In genomic region chr18:75253043-75253442, GRCh38 we compare ENCODE assay signal across 22 cellular contexts. TPM values are rescaled to one million over a fixed set of nuclear protein-coding genes. Genes with fewer than 3 reads are reported as not detected.
DNase-seq lines count a peak whose midpoint lies in the region; ATAC-seq, FAIRE-seq and TF ChIP-seq lines count a peak whose summit lies in the region.
"Had no signal": no experiment of that assay in that cellular context is flagged by ENCODE, and none has a peak within 500 bp of the region (broad histone marks: within the 10 kb centered on the region; RNA-seq: fewer than 3 reads in every experiment).

No MANE protein-coding gene starts in this region.

- H3K27me3 ChIP-seq in liver (ENCODE audit: control insufficient read depth in 4 of 4, insufficient read depth in 4 of 4, low read length in 3 of 4) (no peaks in the 10 kb centered on the region), HepG2 (ENCODE audit: control insufficient read depth in 1 of 2, insufficient read depth in 2 of 2, low read length in 2 of 2) (no peaks in the 10 kb centered on the region), vagina (no peaks in the 10 kb centered on the region)

- H3K36me3 Mint-ChIP-seq in naive thymus-derived CD8-positive, alpha-beta T cell, result no peaks in the 10 kb centered on the region
- no peaks in the 10 kb centered on the region for H3K36me3 Mint-ChIP-seq in type B pancreatic cell
- H3K36me3 Mint-ChIP-seq: CD4-positive, CD25-positive, alpha-beta regulatory T cell; stimulated activated effector memory CD8-positive, alpha-beta T cell treated with anti-CD3 and anti-CD28 coated beads, Interleukin-12 subunit alpha, Interleukin-12 subunit beta, amount 100 ng/mL, for 72 hours; T-cell had no signal

- POLR2A ChIA-PET in HepG2 (lab: Yijun Ruan, JAX), result no interaction called here
- POLR2A ChIA-PET in naive thymus-derived CD8-positive, alpha-beta T cell (lab: Charles Lee), result no interaction called here

- peaks cover 30 to 79% (median 71%) of the 10 kb centered on the region in 4 donors for H3K4me1 Mint-ChIP-seq in naive thymus-derived CD8-positive, alpha-beta T cell
- peaks cover 43% of the 10 kb centered on the region for H3K4me1 Mint-ChIP-seq in type B pancreatic cell (ENCODE audit: unreplicated experiment)

- H3K27ac ChIP-seq in liver (ENCODE audit: low read depth in 1 of 2, low read length in 2 of 2), result peak overlapping the region in 1 of 2 donors; percentile 36
- H3K27ac ChIP-seq in HepG2 (ENCODE audit: extremely low read length, insufficient read depth, low read length), result no peak overlapping the region
- no peak overlapping the region for H3K27ac ChIP-seq in vagina

- H2AFZ ChIP-seq in HepG2 (ENCODE audit: low read length), result no peak overlapping the region

- in situ Hi-C loops in HepG2 (cut with HindIII; ENCODE audit: extremely low pct_ligation_motif_present, low pct_unique_long_range_greater_than_20kb), result no loop called here

- TF ChIP-seq CTCF in liver (IDR thresholded peaks at IDR 0.05; ENCODE audit: low read depth, low read length, missing input control) (no peak), HepG2 (CRISPR knock-in tag; IDR thresholded peaks at IDR 0.05) (no peak), type B pancreatic cell (conservative IDR thresholded peaks at IDR 0.05) (no peak), vagina (IDR thresholded peaks at IDR 0.05) (no peak)

- 32% methylated on average over 1 of the region's 1 CpG for WGBS in liver
- 85% methylated on average over 1 of the region's 1 CpG for WGBS in HepG2 (ENCODE audit: low lambda C conversion rate)

- CTCF ChIA-PET in HepG2 (lab: Yijun Ruan, JAX; ENCODE audit: low intra/inter-chr PET ratio, low total read pairs), result no interaction called here

- DNase-seq in HepG2 (ENCODE audit: low spot score), result no peak
- no peak for DNase-seq in naive thymus-derived CD8-positive, alpha-beta T cell
- no peak for DNase-seq in type B pancreatic cell (ENCODE audit: extremely low spot score, unreplicated experiment)
- no peak for DNase-seq in activated gamma-delta T cell treated with Interleukin-2 at 50 U/mL for 16 hours
- DNase-seq in activated CD4-positive, alpha-beta T cell treated with anti-CD3 and anti-CD28 coated beads, Interleukin-2, amount 50 U/mL, for 4 hours, result no peak
- no peak for DNase-seq in vagina (ENCODE audit: extremely low spot score in 2 of 2)
- DNase-seq: activated naive CD8-positive, alpha-beta T cell treated with anti-CD3 and anti-CD28 coated beads, Interleukin-2, amount 50 U/mL, for 24 hours; CD4-positive, CD25-positive, alpha-beta regulatory T cell; dermis blood vessel endothelial cell; DMS153; GDM1; left cardiac atrium; NCI-H1694 treated with DMSO at 0.1 percent for 48 hours; NCI-H774; SIG-M5; T-cell had no signal

- ATAC-seq in HepG2, result no peak
- ATAC-seq in naive thymus-derived CD8-positive, alpha-beta T cell, result no peak
- ATAC-seq: activated naive CD8-positive, alpha-beta T cell treated with anti-CD3 and anti-CD28 coated beads, Interleukin-2, amount 50 U/mL, for 24 hours; K562; stimulated activated effector memory CD8-positive, alpha-beta T cell treated with anti-CD3 and anti-CD28 coated beads, Interleukin-12 subunit alpha, Interleukin-12 subunit beta, amount 100 ng/mL, for 72 hours; T-cell had no signal

- no peak for FAIRE-seq in HepG2 (lab: Jason Lieb, UNC)
- peak; percentile 4 for FAIRE-seq in endometrium (lab: Jason Lieb, UNC)
- FAIRE-seq: bronchial epithelial cell, frontal cortex, K562 had no signal

- peaks cover 5% of the 10 kb centered on the region for H3K79me2 ChIP-seq in HepG2 (ENCODE audit: insufficient read depth, low read length)

- TF ChIP-seq RAD21 in liver (IDR thresholded peaks at IDR 0.05) (peak in 1 of 2 donors; percentile 38), HepG2 (CRISPR knock-in tag; IDR thresholded peaks at IDR 0.05) (no peak)

- intact Hi-C loops in HepG2 (cut with micrococcal nuclease; ENCODE audit: unreplicated experiment) (no loop called here), vagina (cut with DNase I) (loop anchor here (5.0 kb wide), 1 partner anchor 41 kb away; the partner anchor contains the start of gene TSHZ1)

- H3K9me3 ChIP-seq in liver (ENCODE audit: control insufficient read depth in 4 of 4, low read length in 3 of 4), result no peaks in the 10 kb centered on the region
- no peaks in the 10 kb centered on the region for H3K9me3 ChIP-seq in HepG2 (ENCODE audit: low read length)
- H3K9me3 ChIP-seq in vagina, result no peaks in the 10 kb centered on the region

- H3K4me3 ChIP-seq in liver (ENCODE audit: low read depth in 1 of 3, low read length in 3 of 3) (no peak overlapping the region), HepG2 (replicated peaks in 1 of 3; ENCODE audit: insufficient read depth in 1 of 3, low read depth in 2 of 3, low read length in 3 of 3) (no peak overlapping the region), vagina (no peak overlapping the region)
- H3K4me3 ChIP-seq: K562 had no signal

- BruUV-seq in HepG2 (replicated peaks; lab: Mats Ljungman, UMichigan), result no TSS peak

- H3K4me3 Mint-ChIP-seq in naive thymus-derived CD8-positive, alpha-beta T cell, result peak overlapping the region in 1 of 10 donors; percentile 11
- H3K4me3 Mint-ChIP-seq in type B pancreatic cell, result peak overlapping the region; percentile 0
- H3K4me3 Mint-ChIP-seq: activated naive CD8-positive, alpha-beta T cell treated with anti-CD3 and anti-CD28 coated beads, Interleukin-2, amount 50 U/mL, for 24 hours; CD4-positive, CD25-positive, alpha-beta regulatory T cell; stimulated activated effector memory CD8-positive, alpha-beta T cell treated with anti-CD3 and anti-CD28 coated beads, Interleukin-12 subunit alpha, Interleukin-12 subunit beta, amount 100 ng/mL, for 72 hours; T-cell had no signal

- H3K9ac ChIP-seq in liver (ENCODE audit: low read depth in 1 of 2, low read length in 2 of 2), result no peak overlapping the region
- H3K9ac ChIP-seq in HepG2 (ENCODE audit: insufficient read depth, low read depth, low read length), result no peak overlapping the region

- TF ChIP-seq EP300 in HepG2 (IDR thresholded peaks at IDR 0.05; ENCODE audit: low read depth in 2 of 2, low read length in 2 of 2) (no peak), HepG2 (CRISPR knock-in tag; IDR thresholded peaks at IDR 0.05; ENCODE audit: borderline replicate concordance) (no peak)

- peak overlapping the region in 6 of 10 donors; percentile 17 to 69 (median 38) for H3K27ac Mint-ChIP-seq in naive thymus-derived CD8-positive, alpha-beta T cell
- H3K27ac Mint-ChIP-seq in type B pancreatic cell, result no peak overlapping the region
- H3K27ac Mint-ChIP-seq: activated naive CD8-positive, alpha-beta T cell treated with anti-CD3 and anti-CD28 coated beads, Interleukin-2, amount 50 U/mL, for 24 hours; stimulated activated effector memory CD8-positive, alpha-beta T cell treated with anti-CD3 and anti-CD28 coated beads, Interleukin-12 subunit alpha, Interleukin-12 subunit beta, amount 100 ng/mL, for 72 hours had no signal

- H3K27me3 Mint-ChIP-seq in naive thymus-derived CD8-positive, alpha-beta T cell, result no peaks in the 10 kb centered on the region
- no peaks in the 10 kb centered on the region for H3K27me3 Mint-ChIP-seq in type B pancreatic cell
- H3K27me3 Mint-ChIP-seq: activated naive CD8-positive, alpha-beta T cell treated with anti-CD3 and anti-CD28 coated beads, Interleukin-2, amount 50 U/mL, for 24 hours; CD4-positive, CD25-positive, alpha-beta regulatory T cell; T-cell had no signal

- H3K36me3 ChIP-seq in liver (ENCODE audit: control insufficient read depth in 4 of 4, insufficient read depth in 3 of 4, low read depth in 1 of 4, low read length in 3 of 4) (no peaks in the 10 kb centered on the region), HepG2 (replicated peaks in 1 of 2; ENCODE audit: control insufficient read depth in 1 of 2, insufficient read depth in 2 of 2, low read length in 2 of 2) (no peaks in the 10 kb centered on the region), vagina (no peaks in the 10 kb centered on the region)

- H3K4me2 ChIP-seq in HepG2 (ENCODE audit: low read depth, low read length), result no peak overlapping the region

- H3K4me1 ChIP-seq in liver (ENCODE audit: control insufficient read depth in 4 of 4, insufficient read depth in 4 of 4, low read length in 3 of 4), result peaks cover 3 to 54% (median 24%) of the 10 kb centered on the region in 4 donors
- H3K4me1 ChIP-seq in HepG2 (ENCODE audit: insufficient read depth, low read length), result peaks cover 17% of the 10 kb centered on the region
- H3K4me1 ChIP-seq in vagina, result peaks cover 70% of the 10 kb centered on the region

- H3K9me3 Mint-ChIP-seq in naive thymus-derived CD8-positive, alpha-beta T cell, result no peaks in the 10 kb centered on the region
- H3K9me3 Mint-ChIP-seq in type B pancreatic cell, result no peaks in the 10 kb centered on the region
- H3K9me3 Mint-ChIP-seq: activated naive CD8-positive, alpha-beta T cell treated with anti-CD3 and anti-CD28 coated beads, Interleukin-2, amount 50 U/mL, for 24 hours; CD4-positive, CD25-positive, alpha-beta regulatory T cell; stimulated activated effector memory CD8-positive, alpha-beta T cell treated with anti-CD3 and anti-CD28 coated beads, Interleukin-12 subunit alpha, Interleukin-12 subunit beta, amount 100 ng/mL, for 72 hours had no signal

- TF ChIP-seq POLR2A in HepG2 (IDR thresholded peaks at IDR 0.05; ENCODE audit: insufficient read depth in 1 of 2, low read depth in 2 of 2, low read length in 2 of 2) (no peak), vagina (IDR thresholded peaks at IDR 0.05) (no peak)

- H4K20me1 ChIP-seq in HepG2 (ENCODE audit: insufficient read depth, low read length), result no peaks in the 10 kb centered on the region

RNA-seq across cellular contexts. Expression of gene TSHZ1, which starts 42.4 kb away (rescaled TPM):
- total RNA-seq in liver (1 to 10 TPM; 4.2 to 6.6 TPM), HepG2 (2016; rRNA removed; fragmentation: Illumina TruSeq; extraction: Trizol) (2.5 and 2.6 TPM in 2 replicates), type B pancreatic cell (ENCODE audit: low replicate concordance) (21.8 and 79.9 TPM in 2 replicates), vagina (23.3 TPM)
- polyA plus RNA-seq in liver (1 to 10 TPM; 5.6 TPM), HepG2 (2011; rRNA removed) (2.4 and 2.7 TPM in 2 replicates)
- 0.20 and 0.35 TPM in 2 replicates for total RNA-seq in HepG2 (2016; cell fraction: cytosol; rRNA removed; fragmentation: Illumina TruSeq; extraction: Trizol; ENCODE audit: low read depth)
- 2.1 and 2.4 TPM in 2 replicates for total RNA-seq in HepG2 (2016; cell fraction: insoluble cytoplasmic fraction; rRNA removed; fragmentation: Illumina TruSeq; extraction: Trizol)
- total RNA-seq in HepG2 (2016; cell fraction: membrane; rRNA removed; fragmentation: Illumina TruSeq; extraction: Trizol), result 1.5 and 1.6 TPM in 2 replicates
- 2.9 and 3.6 TPM in 2 replicates for total RNA-seq in HepG2 (2016; cell fraction: nucleus; rRNA removed; fragmentation: Illumina TruSeq; extraction: Trizol)
- polyA plus RNA-seq in HepG2 (2011; cell fraction: cytosol; rRNA removed), result 1.7 and 1.8 TPM in 2 replicates
- polyA plus RNA-seq in HepG2 (2011; cell fraction: nucleus; rRNA removed), result 3.2 and 3.4 TPM in 2 replicates
- polyA plus RNA-seq in HepG2 (2012), result 4.3 and 4.7 TPM in 2 replicates
- 0.17 and 0.18 TPM in 2 replicates for polyA plus RNA-seq in HepG2 (2016; cell fraction: cytosol; fragmentation: Illumina TruSeq; extraction: Trizol; ENCODE audit: low read depth)
- polyA plus RNA-seq in HepG2 (2016; cell fraction: insoluble cytoplasmic fraction; fragmentation: Illumina TruSeq; extraction: Trizol; ENCODE audit: low read depth), result 2.9 and 3.5 TPM in 2 replicates
- 0.81 and 1.0 TPM in 2 replicates for polyA plus RNA-seq in HepG2 (2016; cell fraction: membrane; fragmentation: Illumina TruSeq; extraction: Trizol; ENCODE audit: low read depth)
- 3.8 and 3.9 TPM in 2 replicates for polyA plus RNA-seq in HepG2 (2016; cell fraction: nucleus; fragmentation: Illumina TruSeq; extraction: Trizol; ENCODE audit: insufficient read depth, low read depth)
- 4.9 and 6.5 TPM in 2 replicates for polyA minus RNA-seq in HepG2 (2011; rRNA and poly(A)+ RNA removed; ENCODE audit: low replicate concordance)
- polyA minus RNA-seq in HepG2 (2011; cell fraction: cytosol; rRNA and poly(A)+ RNA removed), result 4.2 and 4.7 TPM in 2 replicates
- polyA minus RNA-seq in HepG2 (2011; cell fraction: nucleus; rRNA and poly(A)+ RNA removed), result 4.4 and 4.8 TPM in 2 replicates
- 10 to 100 TPM; 32.8 to 33.6 TPM for total RNA-seq in naive thymus-derived CD8-positive, alpha-beta T cell
- 1 to 10 TPM; 2.8 to 7.1 (median 3.7) TPM for polyA plus RNA-seq in naive thymus-derived CD8-positive, alpha-beta T cell

RNA-seq across cellular contexts. Expression of gene PTGR3, which starts 44.1 kb away (rescaled TPM):
- 10 to 100 TPM in 1 of 2 donors, 1 to 10 TPM in 1; 6.8 to 14.2 TPM for total RNA-seq in liver
- 10 to 100 TPM in 1 of 2 donors, 1 to 10 TPM in 1; 8.5 to 18.7 TPM for polyA plus RNA-seq in liver
- total RNA-seq in HepG2 (2016; rRNA removed; fragmentation: Illumina TruSeq; extraction: Trizol), result 11.5 and 13.3 TPM in 2 replicates
- 3.0 and 3.5 TPM in 2 replicates for total RNA-seq in HepG2 (2016; cell fraction: cytosol; rRNA removed; fragmentation: Illumina TruSeq; extraction: Trizol; ENCODE audit: low read depth)
- 12.0 and 13.7 TPM in 2 replicates for total RNA-seq in HepG2 (2016; cell fraction: insoluble cytoplasmic fraction; rRNA removed; fragmentation: Illumina TruSeq; extraction: Trizol)
- total RNA-seq in HepG2 (2016; cell fraction: membrane; rRNA removed; fragmentation: Illumina TruSeq; extraction: Trizol), result 9.5 and 11.7 TPM in 2 replicates
- total RNA-seq in HepG2 (2016; cell fraction: nucleus; rRNA removed; fragmentation: Illumina TruSeq; extraction: Trizol), result 6.0 and 7.5 TPM in 2 replicates
- 23.5 and 25.3 TPM in 2 replicates for polyA plus RNA-seq in HepG2 (2011; rRNA removed)
- polyA plus RNA-seq in HepG2 (2011; cell fraction: cytosol; rRNA removed), result 17.8 and 19.5 TPM in 2 replicates
- polyA plus RNA-seq in HepG2 (2011; cell fraction: nucleus; rRNA removed), result 21.7 and 25.8 TPM in 2 replicates
- polyA plus RNA-seq in HepG2 (2012), result 16.2 and 18.2 TPM in 2 replicates
- polyA plus RNA-seq in HepG2 (2016; cell fraction: cytosol; fragmentation: Illumina TruSeq; extraction: Trizol; ENCODE audit: low read depth), result 5.8 and 8.4 TPM in 2 replicates
- polyA plus RNA-seq in HepG2 (2016; cell fraction: insoluble cytoplasmic fraction; fragmentation: Illumina TruSeq; extraction: Trizol; ENCODE audit: low read depth), result 18.6 and 22.2 TPM in 2 replicates
- 12.0 and 13.4 TPM in 2 replicates for polyA plus RNA-seq in HepG2 (2016; cell fraction: membrane; fragmentation: Illumina TruSeq; extraction: Trizol; ENCODE audit: low read depth)
- 11.7 and 16.0 TPM in 2 replicates for polyA plus RNA-seq in HepG2 (2016; cell fraction: nucleus; fragmentation: Illumina TruSeq; extraction: Trizol; ENCODE audit: insufficient read depth, low read depth)
- 91.8 and 99.6 TPM in 2 replicates for polyA minus RNA-seq in HepG2 (2011; rRNA and poly(A)+ RNA removed; ENCODE audit: low replicate concordance)
- polyA minus RNA-seq in HepG2 (2011; cell fraction: cytosol; rRNA and poly(A)+ RNA removed), result 14.5 and 19.7 TPM in 2 replicates
- polyA minus RNA-seq in HepG2 (2011; cell fraction: nucleus; rRNA and poly(A)+ RNA removed), result 23.2 and 33.2 TPM in 2 replicates
- 10 to 100 TPM; 34.7 to 35.1 TPM for total RNA-seq in naive thymus-derived CD8-positive, alpha-beta T cell
- 10 to 100 TPM; 14.7 to 28.5 (median 19.6) TPM for polyA plus RNA-seq in naive thymus-derived CD8-positive, alpha-beta T cell
- 25.4 and 86.7 TPM in 2 replicates for total RNA-seq in type B pancreatic cell (ENCODE audit: low replicate concordance)
- 16.0 TPM for total RNA-seq in vagina
